ENCODE assay signal across 17 cellular contexts in genomic region chr5:57382665-57383064, GRCh38.
A peak's percentile ranks its signal among the peaks of the same experiment; 100 is the strongest.
DNase-seq lines count a peak whose midpoint lies in the region; ATAC-seq and TF ChIP-seq lines count a peak whose summit lies in the region.
"Had no signal": no experiment of that assay in that cellular context is flagged by ENCODE, and none has a peak within 500 bp of the region (broad histone marks: within the 10 kb centered on the region; RNA-seq: fewer than 3 reads in every experiment).

No MANE protein-coding gene starts in this region.

- peak overlapping the region; percentile 54 for H4K8ac ChIP-seq in trophoblast cell (ENCODE audit: low read depth, low read length)

- TF ChIP-seq CTCF in Panc1 (IDR thresholded peaks at IDR 0.05) (no peak), chondrocyte (IDR thresholded peaks at IDR 0.05) (no peak)

- no peaks in the 10 kb centered on the region for H3K27me3 ChIP-seq in Panc1 (ENCODE audit: control insufficient read depth, insufficient read depth, low read length)
- no peaks in the 10 kb centered on the region for H3K27me3 ChIP-seq in trophoblast cell (ENCODE audit: insufficient read depth, low read length)
- H3K27me3 ChIP-seq: Peyer's patch had no signal

- H3K36me3 Mint-ChIP-seq in chondrocyte (ENCODE audit: low read depth): no peaks in the 10 kb centered on the region
- H3K36me3 Mint-ChIP-seq: CD4-positive, alpha-beta memory T cell; stimulated activated memory B cell treated with anti-CD40 and anti-IgM and Interleukin-4, amounts not matched to agents 10 μg/mL and 1 μg/mL and 100 μg/mL, for 72 hours had no signal

- no peaks in the 10 kb centered on the region for H3K36me3 ChIP-seq in Panc1 (ENCODE audit: control insufficient read depth, insufficient read depth, low read length)
- H3K36me3 ChIP-seq in trophoblast cell (ENCODE audit: control insufficient read depth in 1 of 2, insufficient read depth in 2 of 2, low read length in 2 of 2): no peaks in the 10 kb centered on the region
- H3K36me3 ChIP-seq: Peyer's patch had no signal

- H3K27ac ChIP-seq in Panc1 (ENCODE audit: low read length) (peak overlapping the region; percentile 92), trophoblast cell (ENCODE audit: low read depth, low read length) (peak overlapping the region; percentile 1)
- H3K27ac ChIP-seq: Peyer's patch had no signal

- H3K23ac ChIP-seq in trophoblast cell (ENCODE audit: low read length): no peak overlapping the region

- H2BK5ac ChIP-seq in trophoblast cell (ENCODE audit: low read depth, low read length, poor library complexity): peak overlapping the region; percentile 4

- H3K9me3 Mint-ChIP-seq in chondrocyte (ENCODE audit: low read depth): peaks cover 2% of the 10 kb centered on the region

- peak overlapping the region; percentile 82 for H2BK12ac ChIP-seq in trophoblast cell (ENCODE audit: low read length)

- no peak overlapping the region for H3K9ac ChIP-seq in trophoblast cell (ENCODE audit: low read length)

- H3K79me1 ChIP-seq in trophoblast cell (ENCODE audit: low read length): peaks cover 3% of the 10 kb centered on the region

- peak; percentile 41 for ATAC-seq in Panc1
- no peak for ATAC-seq in GM19463 (IDR thresholded peaks at IDR 0.05; ENCODE audit: unreplicated experiment)
- ATAC-seq: stimulated activated memory B cell treated with anti-CD40 and anti-IgM and Interleukin-4, amounts not matched to agents 10 μg/mL and 1 μg/mL and 100 μg/mL, for 72 hours had no signal

- no CpG with 5 or more reads among the region's 2 CpGs for WGBS in trophoblast cell (ENCODE audit: extremely low coverage, insufficient coverage, insufficient read length)

- no peak overlapping the region for H3K4me3 Mint-ChIP-seq in chondrocyte (ENCODE audit: unreplicated experiment)
- H3K4me3 Mint-ChIP-seq: activated CD8-positive, alpha-beta T cell treated with anti-CD3 and anti-CD28 coated beads, Interleukin-2, amount 10 ng/mL, durations not matched to agents 7 days and 5 days; stimulated activated memory B cell treated with anti-CD40 and anti-IgM and Interleukin-4, amounts not matched to agents 10 μg/mL and 1 μg/mL and 100 μg/mL, for 72 hours had no signal

- in situ Hi-C loops in Panc1 (cut with HindIII; ENCODE audit: low pct_unique_long_range_greater_than_20kb, low sequenced_read_pairs): no loop called here

- H3K27me3 Mint-ChIP-seq in chondrocyte (ENCODE audit: low read depth): no peaks in the 10 kb centered on the region
- H3K27me3 Mint-ChIP-seq: CD4-positive, alpha-beta memory T cell; stimulated activated memory B cell treated with anti-CD40 and anti-IgM and Interleukin-4, amounts not matched to agents 10 μg/mL and 1 μg/mL and 100 μg/mL, for 72 hours had no signal

- no peak overlapping the region for H3K4ac ChIP-seq in trophoblast cell (ENCODE audit: low read depth, low read length)

- intact Hi-C loops in Panc1 (cut with micrococcal nuclease; ENCODE audit: unreplicated experiment): no loop called here

- H2BK120ac ChIP-seq in trophoblast cell (ENCODE audit: insufficient read depth, low read length, poor library complexity): peak overlapping the region; percentile 40

- H3K79me2 ChIP-seq in trophoblast cell (ENCODE audit: control insufficient read depth, insufficient read depth, low read length, poor library complexity): no peaks in the 10 kb centered on the region

- H3K4me1 ChIP-seq in Panc1 (ENCODE audit: control insufficient read depth, insufficient read depth, low read length) (peaks cover 16% of the 10 kb centered on the region; the same call in 1 of the 2 replicates), trophoblast cell (ENCODE audit: control insufficient read depth in 1 of 2, insufficient read depth in 2 of 2, low read length in 2 of 2) (peaks cover 3 to 7% of the 10 kb centered on the region in 2 experiments)
- H3K4me1 ChIP-seq: Peyer's patch had no signal

- no peak overlapping the region for H4K12ac ChIP-seq in trophoblast cell (ENCODE audit: low read depth, low read length)

- CTCF ChIA-PET in Panc1 (lab: Charles Lee): no interaction called here

- peak overlapping the region; percentile 47 for H2AK5ac ChIP-seq in trophoblast cell (ENCODE audit: low read length)

- H3K4me1 Mint-ChIP-seq in chondrocyte (ENCODE audit: low read depth): peaks cover 12% of the 10 kb centered on the region
- H3K4me1 Mint-ChIP-seq: stimulated activated memory B cell treated with anti-CD40 and anti-IgM and Interleukin-4, amounts not matched to agents 10 μg/mL and 1 μg/mL and 100 μg/mL, for 72 hours had no signal

- DNase-seq in ELR (ENCODE audit: low read depth) (peak; percentile 15), Panc1 (ENCODE audit: low read depth, low spot score) (no peak), chondrocyte (ENCODE audit: low spot score) (no peak), trophoblast cell (peak in 1 of 2 donors; percentile 1), OCI-M1 (lab: John Stamatoyannopoulos, UW) (no peak), NCI-H2171 treated with DMSO at 0.1 percent for 48 hours (lab: John Stamatoyannopoulos, UW) (no peak)
- DNase-seq: activated CD4-positive, CD25-positive, alpha-beta regulatory T cell; activated CD8-positive, alpha-beta T cell treated with anti-CD3 and anti-CD28 coated beads, Interleukin-2, amount 10 ng/mL, durations not matched to agents 7 days and 5 days; left ventricle myocardium superior; NCI-H1105; NCI-H2029; NCI-H345; Peyer's patch; T-helper 9 cell had no signal

- no peak overlapping the region for H3K4me2 ChIP-seq in trophoblast cell (ENCODE audit: low read length)

- H3K9me3 ChIP-seq in Panc1 (ENCODE audit: control insufficient read depth, insufficient read depth, low read depth, low read length): no peaks in the 10 kb centered on the region; the same call in 1 of the 2 replicates
- H3K9me3 ChIP-seq in trophoblast cell (ENCODE audit: insufficient read depth, low read depth, low read length): no peaks in the 10 kb centered on the region
- H3K9me3 ChIP-seq: Peyer's patch had no signal

- no TSS peak for BruUV-seq in Panc1 (replicated peaks; lab: Mats Ljungman, UMichigan)

- no peak overlapping the region for H2AFZ ChIP-seq in trophoblast cell (ENCODE audit: insufficient read depth, low read length, poor library complexity)

- POLR2A ChIA-PET in Panc1 (lab: Charles Lee): no interaction called here

- peak overlapping the region; percentile 72 for H3K18ac ChIP-seq in trophoblast cell (ENCODE audit: low read length)

- H3K27ac Mint-ChIP-seq in chondrocyte (ENCODE audit: unreplicated experiment): peak overlapping the region; percentile 93
- H3K27ac Mint-ChIP-seq: activated CD8-positive, alpha-beta T cell treated with anti-CD3 and anti-CD28 coated beads, Interleukin-2, amount 10 ng/mL, durations not matched to agents 7 days and 5 days; stimulated activated memory B cell treated with anti-CD40 and anti-IgM and Interleukin-4, amounts not matched to agents 10 μg/mL and 1 μg/mL and 100 μg/mL, for 72 hours had no signal

- H4K91ac ChIP-seq in trophoblast cell (ENCODE audit: low read depth, low read length): peak overlapping the region; percentile 73

- H3K4me3 ChIP-seq in Panc1 (ENCODE audit: low read depth in 2 of 2, low read length in 2 of 2) (no peak overlapping the region), trophoblast cell (ENCODE audit: low read depth, low read length) (no peak overlapping the region)
- H3K4me3 ChIP-seq: Peyer's patch had no signal

- H3K14ac ChIP-seq in trophoblast cell (ENCODE audit: low read length): peak overlapping the region; percentile 36
